Comparison of ENCODE assay signal across 2 cellular contexts in genomic region chr7:157432541-157432956, GRCh38.
TF ChIP-seq lines count a peak whose summit lies in the region.

No MANE protein-coding gene starts in this region.

TF ChIP-seq in IMR-90, 13 proteins besides CTCF, POLR2A, EP300 and RAD21:
- peak; percentile 76; the same call in 1 of the 2 replicates for TF ChIP-seq USF2 (IDR thresholded peaks at IDR 0.05; ENCODE audit: low read depth, low read length)
- peak; percentile 93 for TF ChIP-seq MXI1 (IDR thresholded peaks at IDR 0.05; ENCODE audit: borderline replicate concordance, low read depth, low read length)
- TF ChIP-seq ELK1 (IDR thresholded peaks at IDR 0.05; ENCODE audit: borderline replicate concordance, low read depth, low read length): no peak

TF ChIP-seq in H1, 55 proteins besides CTCF, POLR2A, EP300 and RAD21:
- no peak for TF ChIP-seq CHD7 (IDR thresholded peaks at IDR 0.05; ENCODE audit: insufficient replicate concordance, low read length)
- TF ChIP-seq E2F6 (IDR thresholded peaks at IDR 0.05): peak; percentile 77
- TF ChIP-seq SUZ12 (IDR thresholded peaks at IDR 0.05; ENCODE audit: low read length): 0 out of 2 replicates have a peak, but pooled peaks have one; percentile 5
- 0 out of 4 replicates have a peak, but pooled peaks of 1 of the 2 experiments have one; percentile 57 for TF ChIP-seq SIN3A (conservative IDR thresholded peaks at IDR 0.05 in 1 of 2, IDR thresholded peaks at IDR 0.05 in 1 of 2; ENCODE audit: low read depth in 1 of 2, low read length in 2 of 2)
- TF ChIP-seq SRF (IDR thresholded peaks at IDR 0.05; ENCODE audit: low read depth, low read length): no peak
- TF ChIP-seq USF2 (IDR thresholded peaks at IDR 0.05; ENCODE audit: low read length): peak; percentile 44; the same call in 1 of the 2 replicates
- no peak for TF ChIP-seq SP2 (IDR thresholded peaks at IDR 0.05; ENCODE audit: low read length)
- TF ChIP-seq MAX (IDR thresholded peaks at IDR 0.05): peak; percentile 93
